1 cellular context compared by ENCODE assay signal in the genomic region with DNA sequence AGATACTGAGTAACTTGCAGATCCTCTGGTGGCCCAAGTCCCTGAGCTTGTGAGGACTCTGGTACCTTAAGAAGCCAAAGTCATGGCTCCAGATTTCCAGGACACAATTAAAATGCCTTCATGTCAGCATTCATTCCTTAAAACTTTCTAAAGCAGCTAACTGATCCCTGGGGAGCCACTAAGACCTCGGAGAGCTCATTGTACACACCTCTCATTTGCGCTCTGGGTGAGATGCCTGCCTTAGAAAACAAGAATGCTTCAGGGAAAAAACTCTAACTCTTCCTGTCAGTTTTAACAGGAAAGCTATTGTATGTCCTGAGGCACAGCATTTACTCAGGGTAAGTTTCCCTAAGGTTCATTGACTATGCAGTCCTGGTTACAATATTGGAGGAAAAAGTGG.
TF ChIP-seq lines count a peak whose summit lies in the region.

No MANE protein-coding gene starts in this region.

TF ChIP-seq in IMR-90, 13 proteins besides CTCF, POLR2A, EP300 and RAD21:
- TF ChIP-seq SMC3 (IDR thresholded peaks at IDR 0.05; ENCODE audit: low read depth, low read length) = no peak
- no peak for TF ChIP-seq CEBPB (IDR thresholded peaks at IDR 0.05; ENCODE audit: low read depth, low read length)
- TF ChIP-seq MXI1 (IDR thresholded peaks at IDR 0.05; ENCODE audit: borderline replicate concordance, low read depth, low read length) = no peak
- no peak for TF ChIP-seq BHLHE40 (IDR thresholded peaks at IDR 0.05; ENCODE audit: low read depth, low read length)
- no peak for TF ChIP-seq RCOR1 (IDR thresholded peaks at IDR 0.05; ENCODE audit: insufficient replicate concordance, low read length)
- TF ChIP-seq NFE2L2 (IDR thresholded peaks at IDR 0.05; ENCODE audit: low read depth, low read length) = no peak
- TF ChIP-seq, protein P1, sequence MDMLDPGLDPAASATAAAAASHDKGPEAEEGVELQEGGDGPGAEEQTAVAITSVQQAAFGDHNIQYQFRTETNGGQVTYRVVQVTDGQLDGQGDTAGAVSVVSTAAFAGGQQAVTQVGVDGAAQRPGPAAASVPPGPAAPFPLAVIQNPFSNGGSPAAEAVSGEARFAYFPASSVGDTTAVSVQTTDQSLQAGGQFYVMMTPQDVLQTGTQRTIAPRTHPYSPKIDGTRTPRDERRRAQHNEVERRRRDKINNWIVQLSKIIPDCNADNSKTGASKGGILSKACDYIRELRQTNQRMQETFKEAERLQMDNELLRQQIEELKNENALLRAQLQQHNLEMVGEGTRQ (IDR thresholded peaks at IDR 0.05; ENCODE audit: low read depth, low read length) = no peak
- TF ChIP-seq RFX5 (IDR thresholded peaks at IDR 0.05; ENCODE audit: low read depth, low read length) = no peak
- no peak for TF ChIP-seq MAFK (IDR thresholded peaks at IDR 0.05; ENCODE audit: low read depth, low read length)
TF ChIP-seq in IMR-90: peak in this region for 0.
